ENCODE assay signal across 9 cellular contexts in genomic region chr9:136143215-136144001, GRCh38. TPM values are rescaled to one million over a fixed set of nuclear protein-coding genes. Genes with fewer than 3 reads are reported as not detected.
A peak's percentile ranks its signal among the peaks of the same experiment; 100 is the strongest.
DNase-seq lines count a peak whose midpoint lies in the region; ATAC-seq, FAIRE-seq and TF ChIP-seq lines count a peak whose summit lies in the region.
"Had no signal": no experiment of that assay in that cellular context is flagged by ENCODE, and none has a peak within 500 bp of the region (broad histone marks: within the 10 kb centered on the region; RNA-seq: fewer than 3 reads in every experiment).

No MANE protein-coding gene starts in this region.

- dilution Hi-C loops in endothelial cell of umbilical vein (cut with MboI; ENCODE audit: extremely low pct_ligation_motif_present, low sequenced_read_pairs): no loop called here

- H3K4me2 ChIP-seq in endothelial cell of umbilical vein (ENCODE audit: insufficient read depth, low read length): no peak overlapping the region

- 20 to 37% methylated on average over 3 to 10 of the region's 16 CpGs for WGBS in thyroid gland, 2 donors

- no peak for TF ChIP-seq POLR2A in endothelial cell of umbilical vein (IDR thresholded peaks at IDR 0.05; ENCODE audit: low read depth, low read length)
- TF ChIP-seq POLR2A in thyroid gland (IDR thresholded peaks at IDR 0.05): no peak

- H3K4me3 ChIP-seq in endothelial cell of umbilical vein (replicated peaks in 1 of 3; ENCODE audit: insufficient read depth in 1 of 3, low read depth in 1 of 3, low read length in 3 of 3): no peak overlapping the region
- H3K4me3 ChIP-seq in thyroid gland (replicated peaks in 1 of 3): no peak overlapping the region

- no peak overlapping the region for H2AFZ ChIP-seq in endothelial cell of umbilical vein (ENCODE audit: low read depth, low read length)

- FAIRE-seq in endothelial cell of umbilical vein (lab: Jason Lieb, UNC): no peak

- no peak overlapping the region for H3K9ac ChIP-seq in endothelial cell of umbilical vein (replicated peaks; ENCODE audit: extremely low read depth, insufficient read depth, low read length)

- H3K9me3 ChIP-seq in endothelial cell of umbilical vein (replicated peaks; ENCODE audit: control insufficient read depth, insufficient read depth, low read length): no peaks in the 10 kb centered on the region
- H3K9me3 ChIP-seq in thyroid gland: no peaks in the 10 kb centered on the region

- H3K79me2 ChIP-seq in endothelial cell of umbilical vein (ENCODE audit: control insufficient read depth, insufficient read depth, low read length): no peaks in the 10 kb centered on the region

- CTCF ChIA-PET in endothelial cell of umbilical vein (lab: Charles Lee): interaction anchor here (0.6 to 3.1 kb wide), 5 partner anchors 10 to 140 kb away, joined by 3 to 11 read pairs (median 4); no protein-coding TSS in a partner anchor

- ATAC-seq in Right ventricle myocardium inferior (no peak), left cardiac atrium (no peak), HG03196 (IDR thresholded peaks at IDR 0.05; ENCODE audit: unreplicated experiment) (no peak)

- no TSS peak for BruUV-seq in endothelial cell of umbilical vein (replicated peaks; lab: Mats Ljungman, UMichigan)

- DNase-seq in Right ventricle myocardium inferior (ENCODE audit: missing footprints) (peak; percentile 30), left cardiac atrium (no peak), NCI-H69 (lab: John Stamatoyannopoulos, UW) (peak; percentile 80), endothelial cell of umbilical vein (ENCODE audit: low read depth, low spot score) (peak; percentile 57), thyroid gland (peak; percentile 15 to 30), NCI-H1930 (lab: John Stamatoyannopoulos, UW) (no peak), T1000 (lab: John Stamatoyannopoulos, UW) (no peak)
- DNase-seq: stimulated activated CD4-positive, alpha-beta T cell treated with anti-CD3 and anti-CD28 coated beads, Interleukin-2, amount 100 ng/mL, for 24 hours had no signal

- no peak overlapping the region for H3K27ac ChIP-seq in endothelial cell of umbilical vein (ENCODE audit: insufficient read depth, low read depth, low read length)
- no peak overlapping the region for H3K27ac ChIP-seq in thyroid gland

- no peaks in the 10 kb centered on the region for H3K9me1 ChIP-seq in endothelial cell of umbilical vein (replicated peaks; ENCODE audit: control insufficient read depth, extremely low read depth, insufficient read depth, low read length)

- H3K36me3 ChIP-seq in endothelial cell of umbilical vein (ENCODE audit: control insufficient read depth in 2 of 2, extremely low read depth in 1 of 2, insufficient read depth in 2 of 2, low read length in 2 of 2) (no peaks in the 10 kb centered on the region), thyroid gland (no peaks in the 10 kb centered on the region)

- H3K4me1 ChIP-seq in endothelial cell of umbilical vein (ENCODE audit: control insufficient read depth, extremely low read depth, insufficient read depth, low read length): no peaks in the 10 kb centered on the region
- H3K4me1 ChIP-seq in thyroid gland: peaks cover 0 to 14% of the 10 kb centered on the region in 2 donors

- no peaks in the 10 kb centered on the region for H4K20me1 ChIP-seq in endothelial cell of umbilical vein (replicated peaks; ENCODE audit: control insufficient read depth, extremely low read depth, insufficient read depth, low read length)

- H3K27me3 ChIP-seq in endothelial cell of umbilical vein (ENCODE audit: control insufficient read depth in 2 of 2, insufficient read depth in 2 of 2, low read length in 2 of 2): peaks cover 1 to 2% of the 10 kb centered on the region in 2 experiments
- H3K27me3 ChIP-seq in thyroid gland: no peaks in the 10 kb centered on the region

- intact Hi-C loops in Right ventricle myocardium inferior (cut with DNase I): no loop called here
- intact Hi-C loops in left cardiac atrium (cut with DNase I): loop anchor here in 1 of 2 donors (5.0 to 10.0 kb wide), 2 partner anchors 59 to 139 kb away; no protein-coding TSS in a partner anchor
- intact Hi-C loops in endothelial cell of umbilical vein (cut with micrococcal nuclease): loop anchor here (1.0 kb wide), 2 partner anchors 83 to 140 kb away; no protein-coding TSS in a partner anchor
- intact Hi-C loops in thyroid gland (cut with DNase I): loop anchor here (10.0 kb wide), 1 partner anchor 141 kb away; no protein-coding TSS in a partner anchor

- POLR2A ChIA-PET in endothelial cell of umbilical vein (lab: Charles Lee): no interaction called here

- peak; percentile 45 to 73 for TF ChIP-seq CTCF in endothelial cell of umbilical vein (IDR thresholded peaks at IDR 0.05; ENCODE audit: extremely low read depth in 1 of 2, insufficient read depth in 1 of 2, low read depth in 1 of 2, low read length in 2 of 2)
- TF ChIP-seq CTCF in thyroid gland (IDR thresholded peaks at IDR 0.05): peak in 2 of 6 experiments; percentile 6 to 24

TF ChIP-seq in endothelial cell of umbilical vein, 7 proteins besides CTCF, POLR2A, EP300 and RAD21:
- TF ChIP-seq POLR2AphosphoS5 (IDR thresholded peaks at IDR 0.05; ENCODE audit: insufficient read depth, low read depth, low read length): no peak
- no peak for TF ChIP-seq JUN (IDR thresholded peaks at IDR 0.05; ENCODE audit: borderline replicate concordance, insufficient read depth, insufficient read length, low read depth)
- no peak for TF ChIP-seq EZH2 (IDR thresholded peaks at IDR 0.05; ENCODE audit: borderline replicate concordance, low read depth, low read length, severe bottlenecking)
- TF ChIP-seq MYC (IDR thresholded peaks at IDR 0.05; ENCODE audit: low read depth, low read length): no peak
- TF ChIP-seq GATA2 (IDR thresholded peaks at IDR 0.05; ENCODE audit: insufficient read depth, insufficient read length, low read depth, low read length): no peak
TF ChIP-seq in endothelial cell of umbilical vein: peak in this region for 0.

RNA-seq across cellular contexts. Expression of gene TMEM250, which starts 24.7 kb away (rescaled TPM):
- total RNA-seq in Right ventricle myocardium inferior: 18.7 TPM
- total RNA-seq in left cardiac atrium: 10 to 100 TPM; 21.6 to 23.4 TPM
- 47.4 and 49.9 TPM in 2 replicates for total RNA-seq in endothelial cell of umbilical vein
- 24.9 and 29.7 TPM in 2 replicates for polyA plus RNA-seq in endothelial cell of umbilical vein
- polyA plus RNA-seq in endothelial cell of umbilical vein (2011; cell fraction: cytosol; rRNA removed): 18.2 and 24.1 TPM in 2 replicates
- 12.5 and 13.0 TPM in 2 replicates for polyA plus RNA-seq in endothelial cell of umbilical vein (2011; cell fraction: nucleus; rRNA removed)
- polyA plus RNA-seq in endothelial cell of umbilical vein (2012): 31.3 and 35.0 TPM in 2 replicates
- polyA minus RNA-seq in endothelial cell of umbilical vein: 16.7 and 21.1 TPM in 2 replicates
- 60.3 TPM for polyA minus RNA-seq in endothelial cell of umbilical vein (2011; cell fraction: cytosol; rRNA and poly(A)+ RNA removed)
- polyA minus RNA-seq in endothelial cell of umbilical vein (2011; cell fraction: nucleus; rRNA and poly(A)+ RNA removed): 7.1 and 13.8 TPM in 2 replicates
- 10 to 100 TPM; 23.5 to 35.3 (median 25.6) TPM for total RNA-seq in thyroid gland

RNA-seq across cellular contexts. Expression of gene NACC2, which starts 48.3 kb away (rescaled TPM):
- 37.0 TPM for total RNA-seq in Right ventricle myocardium inferior
- 10 to 100 TPM; 28.6 to 38.5 TPM for total RNA-seq in left cardiac atrium
- 25.1 and 27.1 TPM in 2 replicates for total RNA-seq in endothelial cell of umbilical vein
- polyA plus RNA-seq in endothelial cell of umbilical vein: 15.7 and 15.8 TPM in 2 replicates
- 8.5 and 10.4 TPM in 2 replicates for polyA plus RNA-seq in endothelial cell of umbilical vein (2011; cell fraction: cytosol; rRNA removed)
- polyA plus RNA-seq in endothelial cell of umbilical vein (2011; cell fraction: nucleus; rRNA removed): 21.2 and 22.4 TPM in 2 replicates
- 13.0 and 16.4 TPM in 2 replicates for polyA plus RNA-seq in endothelial cell of umbilical vein (2012)
- polyA minus RNA-seq in endothelial cell of umbilical vein: 11.2 and 14.3 TPM in 2 replicates
- 19.5 TPM for polyA minus RNA-seq in endothelial cell of umbilical vein (2011; cell fraction: cytosol; rRNA and poly(A)+ RNA removed)
- 9.0 and 16.8 TPM in 2 replicates for polyA minus RNA-seq in endothelial cell of umbilical vein (2011; cell fraction: nucleus; rRNA and poly(A)+ RNA removed)
- 10 to 100 TPM; 18.4 to 33.6 (median 22.4) TPM for total RNA-seq in thyroid gland

Comparison
In these comparisons a context has a peak if more than half of its experiments do, and no peak if none do; other contexts are left out.
1. DNase-seq: peak in Right ventricle myocardium inferior (single experiment), NCI-H69 (single experiment), endothelial cell of umbilical vein (single experiment) and thyroid gland (2 of 2); none in left cardiac atrium (single experiment), NCI-H1930 (0 of 2) and T1000 (single experiment).